Comparison of ENCODE assay signal across 9 cellular contexts in genomic region chr1:10939654-10940450, GRCh38.
DNase-seq lines count a peak whose midpoint lies in the region; ATAC-seq and TF ChIP-seq lines count a peak whose summit lies in the region.
"Had no signal": no experiment of that assay in that cellular context is flagged by ENCODE, and none has a peak within 500 bp of the region (broad histone marks: within the 10 kb centered on the region; RNA-seq: fewer than 3 reads in every experiment).

No MANE protein-coding gene starts in this region.

- H3K27me3 ChIP-seq in osteoblast (ENCODE audit: insufficient read depth, low read length) (peaks cover 26% of the 10 kb centered on the region), PC-9 (ENCODE audit: insufficient read depth, low read depth) (no peaks in the 10 kb centered on the region)

- CTCF ChIA-PET in PC-9 (lab: Charles Lee) = no interaction called here

- peak; percentile 50 for DNase-seq in GM03348 (ENCODE audit: low spot score)
- DNase-seq in activated CD4-positive, alpha-beta T cell treated with anti-CD3 and anti-CD28 coated beads, Interleukin-2, amount 50 U/mL, for 48 hours = peak; percentile 72 to 75
- DNase-seq in osteoblast (ENCODE audit: insufficient read length, low spot score, missing footprints) = peak; percentile 81
- DNase-seq in C1 segment of cervical spinal cord (lab: John Stamatoyannopoulos, UW) = no peak
- DNase-seq in NCI-H2107 treated with DMSO at 0.1 percent for 48 hours (lab: John Stamatoyannopoulos, UW; ENCODE audit: unreplicated experiment) = no peak
- no peak for DNase-seq in PC-9

- no peaks in the 10 kb centered on the region for H3K36me3 ChIP-seq in osteoblast (ENCODE audit: insufficient read depth, low read length)
- no peaks in the 10 kb centered on the region for H3K36me3 ChIP-seq in PC-9 (ENCODE audit: low read depth)

- H3K4me3 ChIP-seq in osteoblast (ENCODE audit: insufficient read depth, low read length) = no peak overlapping the region
- H3K4me3 ChIP-seq in PC-9 = no peak overlapping the region
- H3K4me3 ChIP-seq: mucosa of descending colon had no signal

- intact Hi-C loops in PC-9 (cut with micrococcal nuclease; ENCODE audit: unreplicated experiment) = loop anchor here (5.0 kb wide), 1 partner anchor 428 kb away; no protein-coding TSS in a partner anchor

- BruUV-seq in PC-9 (replicated peaks; lab: Mats Ljungman, UMichigan) = no TSS peak

- no peaks in the 10 kb centered on the region for H3K79me2 ChIP-seq in osteoblast (ENCODE audit: insufficient read depth, low read length)
- no peaks in the 10 kb centered on the region for H3K79me2 ChIP-seq in PC-9 (ENCODE audit: low read depth)

- H3K27ac ChIP-seq in osteoblast (ENCODE audit: low read depth, low read length) = no peak overlapping the region
- H3K27ac ChIP-seq in PC-9 = no peak overlapping the region

- no peak overlapping the region for H3K4me2 ChIP-seq in osteoblast (ENCODE audit: insufficient read depth, low read length)
- H3K4me2 ChIP-seq in PC-9 = no peak overlapping the region

- H4K20me1 ChIP-seq in osteoblast (ENCODE audit: insufficient read depth, low read length) (no peaks in the 10 kb centered on the region), PC-9 (ENCODE audit: insufficient read depth) (no peaks in the 10 kb centered on the region)

- TF ChIP-seq CTCF in osteoblast (IDR thresholded peaks at IDR 0.05; ENCODE audit: extremely low read depth, low read depth, low read length) = no peak
- no peak for TF ChIP-seq CTCF in PC-9 (conservative IDR thresholded peaks at IDR 0.05)

- H3K9me3 ChIP-seq in osteoblast (ENCODE audit: low read depth, low read length) = no peaks in the 10 kb centered on the region
- H3K9me3 ChIP-seq in PC-9 (ENCODE audit: insufficient read depth, low read depth) = no peaks in the 10 kb centered on the region
- H3K9me3 ChIP-seq: mucosa of descending colon had no signal

- no peaks in the 10 kb centered on the region for H3K9me2 ChIP-seq in PC-9 (ENCODE audit: insufficient read depth)

- peak; percentile 78 for ATAC-seq in HG02678 (IDR thresholded peaks at IDR 0.05; ENCODE audit: unreplicated experiment)
- no peak for ATAC-seq in HG03469 (IDR thresholded peaks at IDR 0.05; ENCODE audit: unreplicated experiment)
- ATAC-seq: mucosa of descending colon had no signal

- peaks cover 3% of the 10 kb centered on the region; the same call in 1 of the 2 replicates for H3F3A ChIP-seq in PC-9 (ENCODE audit: insufficient read depth, low read depth)

- H3K4me1 ChIP-seq in osteoblast (ENCODE audit: insufficient read depth, low read length) (peaks cover 14% of the 10 kb centered on the region), PC-9 (replicated peaks; ENCODE audit: insufficient read depth) (no peaks in the 10 kb centered on the region)

- POLR2A ChIA-PET in PC-9 (lab: Charles Lee; ENCODE audit: unreplicated experiment) = no interaction called here

- H2AFZ ChIP-seq in osteoblast (ENCODE audit: low read length) = no peak overlapping the region
- H2AFZ ChIP-seq in PC-9 = no peak overlapping the region

Comparison
In these comparisons a context has a peak if more than half of its experiments do, and no peak if none do; other contexts are left out.
1. DNase-seq: peak in GM03348 (single experiment), activated CD4-positive, alpha-beta T cell treated with anti-CD3 and anti-CD28 coated beads, Interleukin-2, amount 50 U/mL, for 48 hours (2 of 2) and osteoblast (single experiment); none in C1 segment of cervical spinal cord (0 of 14), NCI-H2107 treated with DMSO at 0.1 percent for 48 hours (single experiment) and PC-9 (0 of 2).